Comparison of ENCODE assay signal across 1 cellular context in genomic region chr2:36357506-36358316, GRCh38.
A peak's percentile ranks its signal among the peaks of the same experiment; 100 is the strongest.
TF ChIP-seq lines count a peak whose summit lies in the region.

No MANE protein-coding gene starts in this region.

TF ChIP-seq in H1, 55 proteins besides CTCF, POLR2A, EP300 and RAD21 (continued from another document):
- TF ChIP-seq, protein P1, sequence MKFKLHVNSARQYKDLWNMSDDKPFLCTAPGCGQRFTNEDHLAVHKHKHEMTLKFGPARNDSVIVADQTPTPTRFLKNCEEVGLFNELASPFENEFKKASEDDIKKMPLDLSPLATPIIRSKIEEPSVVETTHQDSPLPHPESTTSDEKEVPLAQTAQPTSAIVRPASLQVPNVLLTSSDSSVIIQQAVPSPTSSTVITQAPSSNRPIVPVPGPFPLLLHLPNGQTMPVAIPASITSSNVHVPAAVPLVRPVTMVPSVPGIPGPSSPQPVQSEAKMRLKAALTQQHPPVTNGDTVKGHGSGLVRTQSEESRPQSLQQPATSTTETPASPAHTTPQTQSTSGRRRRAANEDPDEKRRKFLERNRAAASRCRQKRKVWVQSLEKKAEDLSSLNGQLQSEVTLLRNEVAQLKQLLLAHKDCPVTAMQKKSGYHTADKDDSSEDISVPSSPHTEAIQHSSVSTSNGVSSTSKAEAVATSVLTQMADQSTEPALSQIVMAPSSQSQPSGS (IDR thresholded peaks at IDR 0.05; ENCODE audit: low read length), result no peak
- TF ChIP-seq BRCA1 (IDR thresholded peaks at IDR 0.05; ENCODE audit: low read depth, low read length) (no peak), EZH2 (IDR thresholded peaks at IDR 0.05; ENCODE audit: low read depth, low read length, severe bottlenecking) (no peak), ZNF274 (IDR thresholded peaks at IDR 0.05; ENCODE audit: borderline replicate concordance, extremely low read depth, low read length) (no peak), CHD1 (IDR thresholded peaks at IDR 0.05; ENCODE audit: low read depth, low read length) (no peak), TAF1 (IDR thresholded peaks at IDR 0.05; ENCODE audit: low read depth, low read length) (no peak), GABPA (IDR thresholded peaks at IDR 0.05; ENCODE audit: borderline replicate concordance, insufficient read depth, low read length) (no peak), KDM5A (IDR thresholded peaks at IDR 0.05; ENCODE audit: low read length) (no peak), CBX5 (IDR thresholded peaks at IDR 0.05; ENCODE audit: low read depth, low read length) (no peak), YY1 (IDR thresholded peaks at IDR 0.05; ENCODE audit: low read depth, low read length) (no peak), SIN3A (conservative IDR thresholded peaks at IDR 0.05 in 1 of 2, IDR thresholded peaks at IDR 0.05 in 1 of 2; ENCODE audit: low read depth in 1 of 2, low read length in 2 of 2) (peak in 1 of 2 experiments; percentile 73; a peak in 2 of 4 replicates), CREB1 (IDR thresholded peaks at IDR 0.05) (peak; percentile 62; the same call in 1 of the 2 replicates), TAF7 (optimal IDR thresholded peaks at IDR 0.05; ENCODE audit: borderline replicate concordance, low read depth, low read length) (no peak), RXRA (IDR thresholded peaks at IDR 0.05; ENCODE audit: insufficient read depth, low read depth, low read length) (no peak), RBBP5 (IDR thresholded peaks at IDR 0.05; ENCODE audit: borderline replicate concordance, low read depth, low read length) (0 out of 2 replicates have a peak, but pooled peaks have one; percentile 33), POLR2AphosphoS5 (IDR thresholded peaks at IDR 0.05; ENCODE audit: low read depth, low read length) (no peak), RFX5 (IDR thresholded peaks at IDR 0.05; ENCODE audit: borderline replicate concordance, low read depth, low read length) (no peak), SAP30 (IDR thresholded peaks at IDR 0.05; ENCODE audit: insufficient read depth, insufficient replicate concordance, low read length) (no peak)
